In the genomic region with DNA sequence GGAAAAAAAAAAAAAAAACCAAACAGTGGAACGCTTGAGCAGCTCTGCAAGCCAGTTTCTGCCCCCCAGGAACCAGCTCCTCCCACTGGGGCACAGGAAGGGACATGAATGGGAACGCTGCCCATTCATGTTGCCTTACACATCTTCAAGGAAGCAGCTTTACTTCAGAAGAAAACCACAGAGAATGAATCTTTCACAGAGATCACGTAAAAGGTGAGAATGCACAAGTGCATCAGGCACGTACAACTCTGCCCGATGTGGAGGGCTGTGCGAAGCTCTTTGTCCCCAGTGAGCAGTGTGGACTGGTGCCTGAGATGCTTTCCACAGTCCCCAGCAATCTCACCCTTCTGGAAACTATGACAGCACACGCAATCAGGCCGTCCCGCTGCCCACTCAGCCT, we compare ENCODE assay signal across 1 cellular context.
TF ChIP-seq lines count a peak whose summit lies in the region.

No MANE protein-coding gene starts in this region.

TF ChIP-seq in SK-N-SH, 30 proteins besides CTCF, POLR2A, EP300 and RAD21 (continued from another document):
- TF ChIP-seq, protein P1, sequence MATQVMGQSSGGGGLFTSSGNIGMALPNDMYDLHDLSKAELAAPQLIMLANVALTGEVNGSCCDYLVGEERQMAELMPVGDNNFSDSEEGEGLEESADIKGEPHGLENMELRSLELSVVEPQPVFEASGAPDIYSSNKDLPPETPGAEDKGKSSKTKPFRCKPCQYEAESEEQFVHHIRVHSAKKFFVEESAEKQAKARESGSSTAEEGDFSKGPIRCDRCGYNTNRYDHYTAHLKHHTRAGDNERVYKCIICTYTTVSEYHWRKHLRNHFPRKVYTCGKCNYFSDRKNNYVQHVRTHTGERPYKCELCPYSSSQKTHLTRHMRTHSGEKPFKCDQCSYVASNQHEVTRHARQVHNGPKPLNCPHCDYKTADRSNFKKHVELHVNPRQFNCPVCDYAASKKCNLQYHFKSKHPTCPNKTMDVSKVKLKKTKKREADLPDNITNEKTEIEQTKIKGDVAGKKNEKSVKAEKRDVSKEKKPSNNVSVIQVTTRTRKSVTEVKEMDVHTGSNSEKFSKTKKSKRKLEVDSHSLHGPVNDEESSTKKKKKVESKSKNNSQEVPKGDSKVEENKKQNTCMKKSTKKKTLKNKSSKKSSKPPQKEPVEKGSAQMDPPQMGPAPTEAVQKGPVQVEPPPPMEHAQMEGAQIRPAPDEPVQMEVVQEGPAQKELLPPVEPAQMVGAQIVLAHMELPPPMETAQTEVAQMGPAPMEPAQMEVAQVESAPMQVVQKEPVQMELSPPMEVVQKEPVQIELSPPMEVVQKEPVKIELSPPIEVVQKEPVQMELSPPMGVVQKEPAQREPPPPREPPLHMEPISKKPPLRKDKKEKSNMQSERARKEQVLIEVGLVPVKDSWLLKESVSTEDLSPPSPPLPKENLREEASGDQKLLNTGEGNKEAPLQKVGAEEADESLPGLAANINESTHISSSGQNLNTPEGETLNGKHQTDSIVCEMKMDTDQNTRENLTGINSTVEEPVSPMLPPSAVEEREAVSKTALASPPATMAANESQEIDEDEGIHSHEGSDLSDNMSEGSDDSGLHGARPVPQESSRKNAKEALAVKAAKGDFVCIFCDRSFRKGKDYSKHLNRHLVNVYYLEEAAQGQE (IDR thresholded peaks at IDR 0.05; ENCODE audit: low read depth, low read length), result no peak
- TF ChIP-seq GATA2 (CRISPR knock-in tag; IDR thresholded peaks at IDR 0.05) (no peak), NRF1 (IDR thresholded peaks at IDR 0.05; ENCODE audit: low read depth, low read length) (no peak), TCF12 (IDR thresholded peaks at IDR 0.05) (no peak), ELF1 (IDR thresholded peaks at IDR 0.05) (no peak), POLR2AphosphoS5 (IDR thresholded peaks at IDR 0.05; ENCODE audit: low read depth, low read length) (no peak), CHD2 (IDR thresholded peaks at IDR 0.05; ENCODE audit: low read length, partially characterized antibody) (no peak), NFIC (IDR thresholded peaks at IDR 0.05; ENCODE audit: borderline replicate concordance) (no peak), SMC3 (IDR thresholded peaks at IDR 0.05; ENCODE audit: low read depth, low read length) (no peak), RCOR1 (IDR thresholded peaks at IDR 0.05; ENCODE audit: low read length) (no peak), TAF1 (IDR thresholded peaks at IDR 0.05; ENCODE audit: borderline replicate concordance, low read depth, low read length) (no peak), FOXM1 (IDR thresholded peaks at IDR 0.05; ENCODE audit: low read depth) (no peak), MEF2A (IDR thresholded peaks at IDR 0.05; ENCODE audit: borderline replicate concordance, low read depth) (no peak)
- TF ChIP-seq, protein P2, sequence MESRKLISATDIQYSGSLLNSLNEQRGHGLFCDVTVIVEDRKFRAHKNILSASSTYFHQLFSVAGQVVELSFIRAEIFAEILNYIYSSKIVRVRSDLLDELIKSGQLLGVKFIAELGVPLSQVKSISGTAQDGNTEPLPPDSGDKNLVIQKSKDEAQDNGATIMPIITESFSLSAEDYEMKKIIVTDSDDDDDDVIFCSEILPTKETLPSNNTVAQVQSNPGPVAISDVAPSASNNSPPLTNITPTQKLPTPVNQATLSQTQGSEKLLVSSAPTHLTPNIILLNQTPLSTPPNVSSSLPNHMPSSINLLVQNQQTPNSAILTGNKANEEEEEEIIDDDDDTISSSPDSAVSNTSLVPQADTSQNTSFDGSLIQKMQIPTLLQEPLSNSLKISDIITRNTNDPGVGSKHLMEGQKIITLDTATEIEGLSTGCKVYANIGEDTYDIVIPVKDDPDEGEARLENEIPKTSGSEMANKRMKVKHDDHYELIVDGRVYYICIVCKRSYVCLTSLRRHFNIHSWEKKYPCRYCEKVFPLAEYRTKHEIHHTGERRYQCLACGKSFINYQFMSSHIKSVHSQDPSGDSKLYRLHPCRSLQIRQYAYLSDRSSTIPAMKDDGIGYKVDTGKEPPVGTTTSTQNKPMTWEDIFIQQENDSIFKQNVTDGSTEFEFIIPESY (IDR thresholded peaks at IDR 0.05; ENCODE audit: borderline replicate concordance, low read depth), result no peak
- TF ChIP-seq, protein P3, sequence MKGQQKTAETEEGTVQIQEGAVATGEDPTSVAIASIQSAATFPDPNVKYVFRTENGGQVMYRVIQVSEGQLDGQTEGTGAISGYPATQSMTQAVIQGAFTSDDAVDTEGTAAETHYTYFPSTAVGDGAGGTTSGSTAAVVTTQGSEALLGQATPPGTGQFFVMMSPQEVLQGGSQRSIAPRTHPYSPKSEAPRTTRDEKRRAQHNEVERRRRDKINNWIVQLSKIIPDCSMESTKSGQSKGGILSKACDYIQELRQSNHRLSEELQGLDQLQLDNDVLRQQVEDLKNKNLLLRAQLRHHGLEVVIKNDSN (IDR thresholded peaks at IDR 0.05; ENCODE audit: borderline replicate concordance, low read depth), result no peak
